In the genomic region with DNA sequence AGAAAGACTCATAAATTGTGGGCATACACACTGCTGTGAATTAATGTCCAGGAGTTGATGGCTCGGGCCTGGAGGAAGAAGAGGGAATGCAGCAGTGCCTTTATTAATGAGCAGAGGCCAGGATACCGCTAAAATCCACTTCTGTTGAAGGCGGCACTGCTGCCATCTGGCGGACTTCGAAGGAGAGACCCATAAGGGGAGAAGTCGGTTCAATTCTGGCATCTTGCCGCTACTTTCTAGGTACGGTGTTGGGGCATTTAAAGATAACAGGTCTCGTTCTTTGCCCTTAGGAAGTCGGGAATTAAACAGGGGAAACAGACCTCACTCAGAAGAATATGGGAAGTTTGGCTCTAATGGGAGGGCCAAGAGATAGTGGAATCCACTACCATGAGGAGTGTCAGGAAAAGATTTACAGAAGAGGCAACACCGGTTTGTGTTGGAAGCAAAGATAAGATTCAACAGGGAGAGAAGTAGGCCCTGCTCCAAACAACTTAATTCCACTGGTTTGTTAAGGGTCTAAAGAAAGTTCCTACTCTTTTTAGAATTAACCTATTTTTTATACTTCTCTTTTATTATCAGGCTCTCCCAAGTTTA, we compare ENCODE assay signal across 8 cellular contexts.
DNase-seq lines count a peak whose midpoint lies in the region; ATAC-seq, FAIRE-seq and TF ChIP-seq lines count a peak whose summit lies in the region.

No MANE protein-coding gene starts in this region.

- FAIRE-seq in kidney (lab: Jason Lieb, UNC): no peak

- peak; percentile 77 for ATAC-seq in GM19468 (IDR thresholded peaks at IDR 0.05; ENCODE audit: extremely low read depth, unreplicated experiment)
- peak; percentile 72 for ATAC-seq in HG03571 (IDR thresholded peaks at IDR 0.05; ENCODE audit: unreplicated experiment)

- H3K4me1 ChIP-seq in Peyer's patch (no peaks in the 10 kb centered on the region), kidney (ENCODE audit: control insufficient read depth in 1 of 2, insufficient read depth in 1 of 2, low read depth in 1 of 2, low read length in 2 of 2) (no peaks in the 10 kb centered on the region)

- peak; percentile 61 for DNase-seq in GM03348 (ENCODE audit: low spot score)
- peak in 2 of 3 donors; percentile 57 to 81 for DNase-seq in Peyer's patch
- peak; percentile 78 for DNase-seq in astrocyte of the hippocampus (ENCODE audit: low read depth, low spot score)
- no peak for DNase-seq in kidney
- peak; percentile 1 for DNase-seq in stimulated activated CD8-positive, alpha-beta memory T cell treated with anti-CD3 and anti-CD28 coated beads, Interleukin-4, amount 100 ng/mL, for 24 hours (ENCODE audit: low read depth)
- no peak for DNase-seq in OCI-M2 (lab: John Stamatoyannopoulos, UW; ENCODE audit: unreplicated experiment)

- H3K36me3 ChIP-seq in Peyer's patch (no peaks in the 10 kb centered on the region), kidney (ENCODE audit: control insufficient read depth in 1 of 2, insufficient read depth in 2 of 2, low read length in 2 of 2) (no peaks in the 10 kb centered on the region)

- TF ChIP-seq CTCF in Peyer's patch (IDR thresholded peaks at IDR 0.05) (peak in 4 of 6 experiments; percentile 44 to 64 (median 58)), kidney (IDR thresholded peaks at IDR 0.05; ENCODE audit: borderline replicate concordance, extremely low read depth, insufficient read depth) (peak; percentile 68)

- H3K4me3 ChIP-seq in Peyer's patch (no peak overlapping the region), kidney (ENCODE audit: low read length in 2 of 2) (no peak overlapping the region)

- H3K27ac ChIP-seq in Peyer's patch (no peak overlapping the region), kidney (ENCODE audit: low read depth in 2 of 2, low read length in 2 of 2) (no peak overlapping the region)

- no peak for TF ChIP-seq POLR2A in Peyer's patch (IDR thresholded peaks at IDR 0.05)

- no peaks in the 10 kb centered on the region for H3K27me3 ChIP-seq in Peyer's patch

- intact Hi-C loops in kidney (cut with DNase I): no loop called here

- H3K9me3 ChIP-seq in Peyer's patch: no peaks in the 10 kb centered on the region
- H3K9me3 ChIP-seq in kidney (ENCODE audit: control insufficient read depth in 1 of 2, low read length in 2 of 2): no peaks in the 10 kb centered on the region

- no peak overlapping the region for H3K9ac ChIP-seq in kidney (ENCODE audit: low read length in 2 of 2)

Comparison
In these comparisons a context has a peak if more than half of its experiments do, and no peak if none do; other contexts are left out.
1. DNase-seq: peak in GM03348 (single experiment), Peyer's patch (2 of 3), astrocyte of the hippocampus (single experiment) and stimulated activated CD8-positive, alpha-beta memory T cell treated with anti-CD3 and anti-CD28 coated beads, Interleukin-4, amount 100 ng/mL, for 24 hours (single experiment); none in kidney (single experiment) and OCI-M2 (single experiment).